Comparison of ENCODE assay signal across 12 cellular contexts in genomic region chr19:7921955-7922840, GRCh38. TPM values are rescaled to one million over a fixed set of nuclear protein-coding genes. Genes with fewer than 3 reads are reported as not detected.
DNase-seq lines count a peak whose midpoint lies in the region; ATAC-seq and TF ChIP-seq lines count a peak whose summit lies in the region.
"Had no signal": no experiment of that assay in that cellular context is flagged by ENCODE, and none has a peak within 500 bp of the region (broad histone marks: within the 10 kb centered on the region; RNA-seq: fewer than 3 reads in every experiment).

No MANE protein-coding gene starts in this region.

- H3K27me3 ChIP-seq in mucosa of rectum (ENCODE audit: control insufficient read depth in 2 of 2, insufficient read depth in 2 of 2, low read length in 2 of 2) (peaks cover 7 to 11% of the 10 kb centered on the region in 2 donors), thymus (ENCODE audit: control insufficient read depth, insufficient read depth) (peaks cover 19% of the 10 kb centered on the region)

- H3K36me3 ChIP-seq in mucosa of rectum (ENCODE audit: control insufficient read depth in 2 of 2, insufficient read depth in 2 of 2, low read length in 2 of 2) = peaks cover 0 to 6% of the 10 kb centered on the region in 2 donors
- peaks cover 14% of the 10 kb centered on the region for H3K36me3 ChIP-seq in thymus (ENCODE audit: control insufficient read depth, insufficient read depth)

- CTCF ChIA-PET in activated CD4-positive, alpha-beta T cell treated with anti-CD3 and anti-CD28 coated beads, Interleukin-2, amount 10 ng/mL, durations not matched to agents 7 days and 5 days (lab: Charles Lee) = interaction anchor here (1.5 to 2.8 kb wide), 2 partner anchors 22 to 53 kb away, joined by 5 to 13 read pairs; partner anchors contain the start of gene TIMM44

- no peaks in the 10 kb centered on the region for H3K9me3 ChIP-seq in mucosa of rectum (ENCODE audit: control insufficient read depth in 2 of 2, low read length in 2 of 2)
- no peaks in the 10 kb centered on the region for H3K9me3 ChIP-seq in thymus (ENCODE audit: control insufficient read depth)
- H3K9me3 ChIP-seq: A549, adrenal gland had no signal

- no peak overlapping the region for H3K27ac ChIP-seq in mucosa of rectum (ENCODE audit: low read depth in 2 of 2, low read length in 2 of 2)
- H3K27ac ChIP-seq in thymus (ENCODE audit: low read depth) = peak overlapping the region; percentile 3

- H3K4me3 ChIP-seq in mucosa of rectum (ENCODE audit: low read length in 2 of 2) (peak overlapping the region in 1 of 2 donors; percentile 86), thymus (ENCODE audit: low read length) (no peak overlapping the region)

- H3K4me1 Mint-ChIP-seq in activated CD4-positive, alpha-beta T cell treated with anti-CD3 and anti-CD28 coated beads, Interleukin-2, amount 10 ng/mL, durations not matched to agents 7 days and 5 days = peaks cover 37% of the 10 kb centered on the region
- peaks cover 53% of the 10 kb centered on the region for H3K4me1 Mint-ChIP-seq in brain

- peaks cover 19% of the 10 kb centered on the region for H3K27me3 Mint-ChIP-seq in activated CD4-positive, alpha-beta T cell treated with anti-CD3 and anti-CD28 coated beads, Interleukin-2, amount 10 ng/mL, durations not matched to agents 7 days and 5 days
- peaks cover 29% of the 10 kb centered on the region for H3K27me3 Mint-ChIP-seq in brain

- no peak overlapping the region for H3K27ac Mint-ChIP-seq in activated CD4-positive, alpha-beta T cell treated with anti-CD3 and anti-CD28 coated beads, Interleukin-2, amount 10 ng/mL, durations not matched to agents 7 days and 5 days
- H3K27ac Mint-ChIP-seq in brain = peak overlapping the region in 1 of 5 experiments; percentile 47

- peaks cover 8% of the 10 kb centered on the region for H3K36me3 Mint-ChIP-seq in activated CD4-positive, alpha-beta T cell treated with anti-CD3 and anti-CD28 coated beads, Interleukin-2, amount 10 ng/mL, durations not matched to agents 7 days and 5 days (ENCODE audit: low read depth)
- H3K36me3 Mint-ChIP-seq in brain = no peaks in the 10 kb centered on the region

- DNase-seq in activated CD4-positive, alpha-beta T cell treated with anti-CD3 and anti-CD28 coated beads, Interleukin-2, amount 10 ng/mL, durations not matched to agents 7 days and 5 days = no peak
- DNase-seq in activated CD4-positive, alpha-beta T cell treated with anti-CD3 and anti-CD28 coated beads for 1 hour = no peak
- DNase-seq in NCI-H2171 (lab: John Stamatoyannopoulos, UW) = no peak
- DNase-seq: erythroblast, NCI-H2081 treated with DMSO at 0.1 percent for 48 hours had no signal

- ATAC-seq in GM21529 (IDR thresholded peaks at IDR 0.05; ENCODE audit: unreplicated experiment) (no peak), HG02642 (IDR thresholded peaks at IDR 0.05; ENCODE audit: poor library complexity, unreplicated experiment) (no peak)
- ATAC-seq: A549 had no signal

- no peak for TF ChIP-seq CTCF in brain (conservative IDR thresholded peaks at IDR 0.05)

- peak overlapping the region; percentile 30 for H3K4me3 Mint-ChIP-seq in activated CD4-positive, alpha-beta T cell treated with anti-CD3 and anti-CD28 coated beads, Interleukin-2, amount 10 ng/mL, durations not matched to agents 7 days and 5 days
- peak overlapping the region in 4 of 5 experiments; percentile 91 to 96 (median 94) for H3K4me3 Mint-ChIP-seq in brain

- no peaks in the 10 kb centered on the region for H3K9me3 Mint-ChIP-seq in activated CD4-positive, alpha-beta T cell treated with anti-CD3 and anti-CD28 coated beads, Interleukin-2, amount 10 ng/mL, durations not matched to agents 7 days and 5 days
- peaks cover 0 to 4% (median 0%) of the 10 kb centered on the region in 5 experiments for H3K9me3 Mint-ChIP-seq in brain

- WGBS in thymus = 98% methylated on average over 31 of the region's 31 CpGs

- POLR2A ChIA-PET in activated CD4-positive, alpha-beta T cell treated with anti-CD3 and anti-CD28 coated beads, Interleukin-2, amount 10 ng/mL, durations not matched to agents 7 days and 5 days (lab: Charles Lee) = no interaction called here

- H3K4me1 ChIP-seq in mucosa of rectum (ENCODE audit: control insufficient read depth in 2 of 2, insufficient read depth in 2 of 2, low read length in 2 of 2) = peaks cover 31 to 32% of the 10 kb centered on the region in 2 donors
- H3K4me1 ChIP-seq in thymus (ENCODE audit: control insufficient read depth, insufficient read depth, low read length) = peaks cover 23% of the 10 kb centered on the region

- peak overlapping the region; percentile 58 to 83 for H3K9ac ChIP-seq in mucosa of rectum (ENCODE audit: low read depth in 1 of 2, low read length in 2 of 2)

RNA-seq across cellular contexts. Expression of gene SNAPC2, which starts 2.1 kb away (rescaled TPM):
- 10 to 100 TPM; 18.6 to 19.1 TPM for total RNA-seq in activated CD4-positive, alpha-beta T cell treated with anti-CD3 and anti-CD28 coated beads, Interleukin-2, amount 10 ng/mL, durations not matched to agents 7 days and 5 days
- polyA plus RNA-seq in brain (ENCODE audit: insufficient read depth, low read depth, low replicate concordance) = 56.5 TPM
- polyA plus RNA-seq in thymus = 16.0 TPM

RNA-seq across cellular contexts. Expression of gene CTXN1, which starts 3.7 kb away (rescaled TPM):
- not detected for total RNA-seq in activated CD4-positive, alpha-beta T cell treated with anti-CD3 and anti-CD28 coated beads, Interleukin-2, amount 10 ng/mL, durations not matched to agents 7 days and 5 days
- polyA plus RNA-seq in brain (ENCODE audit: insufficient read depth, low read depth, low replicate concordance) (260 TPM), thymus (0.82 TPM)

RNA-seq across cellular contexts. Expression of gene TGFBR3L, which starts 7.6 kb away (rescaled TPM):
- 1 to 10 TPM in 1 of 2 experiments, under 1 TPM in 1; 0.79 to 1.4 TPM for total RNA-seq in activated CD4-positive, alpha-beta T cell treated with anti-CD3 and anti-CD28 coated beads, Interleukin-2, amount 10 ng/mL, durations not matched to agents 7 days and 5 days
- polyA plus RNA-seq in brain (ENCODE audit: insufficient read depth, low read depth, low replicate concordance) (13.6 TPM), thymus (0.05 TPM)

RNA-seq across cellular contexts. Expression of gene MAP2K7, which starts 18.5 kb away (rescaled TPM):
- total RNA-seq in activated CD4-positive, alpha-beta T cell treated with anti-CD3 and anti-CD28 coated beads, Interleukin-2, amount 10 ng/mL, durations not matched to agents 7 days and 5 days = 10 to 100 TPM; 44.1 to 45.6 TPM
- polyA plus RNA-seq in brain (ENCODE audit: insufficient read depth, low read depth, low replicate concordance) = 76.0 TPM
- 45.4 TPM for polyA plus RNA-seq in thymus

RNA-seq across cellular contexts. Expression of gene TIMM44, which starts 21.3 kb away (rescaled TPM):
- 10 to 100 TPM; 44.0 to 59.9 TPM for total RNA-seq in activated CD4-positive, alpha-beta T cell treated with anti-CD3 and anti-CD28 coated beads, Interleukin-2, amount 10 ng/mL, durations not matched to agents 7 days and 5 days
- polyA plus RNA-seq in brain (ENCODE audit: insufficient read depth, low read depth, low replicate concordance) = 51.2 TPM
- polyA plus RNA-seq in thymus = 41.8 TPM

Comparison
In these comparisons a context has a peak if more than half of its experiments do, and no peak if none do; other contexts are left out.
1. RNA of gene CTXN1, which starts 3.7 kb away (polyA plus RNA-seq): 260 TPM in brain (single experiment); 0.82 TPM in thymus (single experiment); every median in the first group is over 100 times any median in the second.
2. RNA of gene TGFBR3L, which starts 7.6 kb away (polyA plus RNA-seq): 13.6 TPM in brain (single experiment); 0.05 TPM in thymus (single experiment); every median in the first group is over 10 times any median in the second.